ENCODE assay signal across 8 cellular contexts in genomic region chr17:68101992-68102758, GRCh38.
DNase-seq lines count a peak whose midpoint lies in the region; ATAC-seq and TF ChIP-seq lines count a peak whose summit lies in the region.

No MANE protein-coding gene starts in this region.

- no peak overlapping the region; the same call in 1 of the 2 replicates for H3K9ac ChIP-seq in MM.1S (ENCODE audit: low read length)

- peak overlapping the region; percentile 74 for H3K4me2 ChIP-seq in MM.1S (ENCODE audit: low read depth, low read length)

- H3K4me1 ChIP-seq in MM.1S (ENCODE audit: low read length) (no peaks in the 10 kb centered on the region), heart right ventricle (peaks cover 0 to 41% (median 19%) of the 10 kb centered on the region in 9 donors), psoas muscle (peaks cover 17% of the 10 kb centered on the region)

- H3F3A ChIP-seq in MM.1S (ENCODE audit: insufficient read depth, low read length) = no peaks in the 10 kb centered on the region

- H3K9me3 ChIP-seq in MM.1S (replicated peaks; ENCODE audit: insufficient read depth, low read length) = no peaks in the 10 kb centered on the region
- no peaks in the 10 kb centered on the region for H3K9me3 ChIP-seq in heart right ventricle
- H3K9me3 ChIP-seq in psoas muscle = no peaks in the 10 kb centered on the region

- H3K27me3 ChIP-seq in MM.1S (replicated peaks; ENCODE audit: insufficient read depth, low read length) (no peaks in the 10 kb centered on the region), heart right ventricle (no peaks in the 10 kb centered on the region), psoas muscle (ENCODE audit: insufficient read depth in 3 of 3, low read length in 2 of 3) (no peaks in the 10 kb centered on the region)

- WGBS in heart right ventricle, 2 donors = 2 to 3% methylated on average over 36 to 40 of the region's 41 CpGs
- WGBS in psoas muscle, 3 donors = 1 to 3% (median 2%) methylated on average over 36 to 40 of the region's 41 CpGs

- ATAC-seq in heart right ventricle (peak; percentile 3 to 36 (median 14)), psoas muscle (peak in 3 of 4 donors; percentile 5 to 12 (median 10)), HG03095 (IDR thresholded peaks at IDR 0.05; ENCODE audit: unreplicated experiment) (no peak), HG02571 (IDR thresholded peaks at IDR 0.05; ENCODE audit: unreplicated experiment) (no peak)

- TF ChIP-seq CTCF in MM.1S (IDR thresholded peaks at IDR 0.05; ENCODE audit: low read length) (no peak), heart right ventricle (IDR thresholded peaks at IDR 0.05) (no peak), psoas muscle (IDR thresholded peaks at IDR 0.05) (no peak)

- H3K9me2 ChIP-seq in MM.1S (replicated peaks; ENCODE audit: insufficient read depth, low read length) = no peaks in the 10 kb centered on the region

- H3K79me2 ChIP-seq in MM.1S (ENCODE audit: low read length) = no peaks in the 10 kb centered on the region

- H3K4me3 ChIP-seq in MM.1S (ENCODE audit: low read length) (peak overlapping the region; percentile 48; the same call in 1 of the 2 replicates), heart right ventricle (peak overlapping the region; percentile 69 to 93 (median 82)), psoas muscle (peak overlapping the region; percentile 76)

- DNase-seq in EH (ENCODE audit: low read depth) (peak; percentile 9), MM.1S (no peak), heart right ventricle (peak; percentile 22 to 23), psoas muscle (no peak), GDM1 (lab: John Stamatoyannopoulos, UW) (no peak)
- peak; percentile 23 for DNase-seq in activated naive CD4-positive, alpha-beta T cell treated with anti-CD3 and anti-CD28 coated beads, Interleukin-2, amount 50 U/mL, for 16 hours

- H3K36me3 ChIP-seq in MM.1S (replicated peaks; ENCODE audit: insufficient read depth, low read length) = no peaks in the 10 kb centered on the region
- H3K36me3 ChIP-seq in heart right ventricle = peaks cover 0 to 26% (median 0%) of the 10 kb centered on the region in 9 donors
- peaks cover 0 to 12% of the 10 kb centered on the region in 2 donors for H3K36me3 ChIP-seq in psoas muscle (ENCODE audit: insufficient read depth in 1 of 2, low read depth in 1 of 2)

- H2AFZ ChIP-seq in MM.1S (ENCODE audit: low read length) = peak overlapping the region; percentile 62; the same call in 1 of the 2 replicates

- no peaks in the 10 kb centered on the region for H4K20me1 ChIP-seq in MM.1S (ENCODE audit: insufficient read depth, low read length)

- no peak overlapping the region for H3K27ac ChIP-seq in MM.1S (ENCODE audit: low read length)
- peak overlapping the region; percentile 84 to 97 (median 94) for H3K27ac ChIP-seq in heart right ventricle
- H3K27ac ChIP-seq in psoas muscle = peak overlapping the region; percentile 95

- intact Hi-C loops in heart right ventricle (cut with DNase I) (loop anchor here in 4 of 10 donors (5.0 to 10.0 kb wide), 4 partner anchors 65 to 320 kb away; partner anchors contain the start of gene KPNA2 (in 2 of the 4)), psoas muscle (cut with DNase I) (loop anchor here in 1 of 2 donors (10.0 kb wide), 1 partner anchor 737 kb away; the partner anchor contains the start of gene PSMD12)

Comparison
In these comparisons a context has a peak if more than half of its experiments do, and no peak if none do; other contexts are left out.
1. DNase-seq: peak in EH (single experiment), activated naive CD4-positive, alpha-beta T cell treated with anti-CD3 and anti-CD28 coated beads, Interleukin-2, amount 50 U/mL, for 16 hours (single experiment) and heart right ventricle (2 of 2); none in MM.1S (single experiment), psoas muscle (0 of 2) and GDM1 (single experiment).
2. ATAC-seq: peak in heart right ventricle (8 of 8) and psoas muscle (3 of 4); none in HG03095 (single experiment) and HG02571 (single experiment).
3. Peak in every context shown above with its lines, with median percentiles within 50 percentile points of each other: H3K4me3 ChIP-seq.